ENCODE assay signal across 1 cellular context in genomic region chr17:44362056-44362355, GRCh38.
TF ChIP-seq lines count a peak whose summit lies in the region.

No MANE protein-coding gene starts in this region.

TF ChIP-seq in H1, 55 proteins besides CTCF, POLR2A, EP300 and RAD21:
- TF ChIP-seq ASH2L (IDR thresholded peaks at IDR 0.05; ENCODE audit: low read length) = no peak
- no peak for TF ChIP-seq CTBP2 (IDR thresholded peaks at IDR 0.05; ENCODE audit: borderline replicate concordance, insufficient read depth, insufficient read length, low read length)
- no peak for TF ChIP-seq GABPA (IDR thresholded peaks at IDR 0.05; ENCODE audit: borderline replicate concordance, insufficient read depth, low read length)
- TF ChIP-seq TBP (IDR thresholded peaks at IDR 0.05; ENCODE audit: low read depth, low read length) = no peak
- TF ChIP-seq HDAC6 (IDR thresholded peaks at IDR 0.05; ENCODE audit: low read depth, low read length) = no peak
- no peak for TF ChIP-seq SIN3A (conservative IDR thresholded peaks at IDR 0.05 in 1 of 2, IDR thresholded peaks at IDR 0.05 in 1 of 2; ENCODE audit: low read depth in 1 of 2, low read length in 2 of 2)
- no peak for TF ChIP-seq RNF2 (IDR thresholded peaks at IDR 0.05; ENCODE audit: borderline replicate concordance, low read depth, low read length, missing control alignments, poor library complexity, severe bottlenecking)
- TF ChIP-seq RFX5 (IDR thresholded peaks at IDR 0.05; ENCODE audit: borderline replicate concordance, low read depth, low read length) = no peak
- no peak for TF ChIP-seq PHF8 (conservative IDR thresholded peaks at IDR 0.05; ENCODE audit: low read depth, low read length)
- no peak for TF ChIP-seq GTF2F1 (IDR thresholded peaks at IDR 0.05; ENCODE audit: borderline replicate concordance, low read depth, low read length)
- no peak for TF ChIP-seq HDAC2 (IDR thresholded peaks at IDR 0.05; ENCODE audit: borderline replicate concordance in 1 of 2, low read depth in 2 of 2, low read length in 2 of 2)
- TF ChIP-seq CBX5 (IDR thresholded peaks at IDR 0.05; ENCODE audit: low read depth, low read length) = no peak
- no peak for TF ChIP-seq ZNF274 (IDR thresholded peaks at IDR 0.05; ENCODE audit: borderline replicate concordance, extremely low read depth, low read length)
- TF ChIP-seq POLR2AphosphoS5 (IDR thresholded peaks at IDR 0.05; ENCODE audit: low read depth, low read length) = no peak
- no peak for TF ChIP-seq TAF7 (optimal IDR thresholded peaks at IDR 0.05; ENCODE audit: borderline replicate concordance, low read depth, low read length)
- TF ChIP-seq RXRA (IDR thresholded peaks at IDR 0.05; ENCODE audit: insufficient read depth, low read depth, low read length) = no peak
- TF ChIP-seq TCF12 (IDR thresholded peaks at IDR 0.05; ENCODE audit: low read depth, low read length) = no peak
- TF ChIP-seq MAFK (IDR thresholded peaks at IDR 0.05; ENCODE audit: low read depth, low read length) = no peak
